Comparison of ENCODE assay signal across 11 cellular contexts in genomic region chr4:73998040-73999011, GRCh38. TPM values are rescaled to one million over a fixed set of nuclear protein-coding genes. Genes with fewer than 3 reads are reported as not detected.
A peak's percentile ranks its signal among the peaks of the same experiment; 100 is the strongest.
DNase-seq lines count a peak whose midpoint lies in the region; ATAC-seq, FAIRE-seq and TF ChIP-seq lines count a peak whose summit lies in the region.
"Had no signal": no experiment of that assay in that cellular context is flagged by ENCODE, and none has a peak within 500 bp of the region (broad histone marks: within the 10 kb centered on the region; RNA-seq: fewer than 3 reads in every experiment).

Gene CXCL5, minus strand, starts transcription at chr4:73998677. Its CDS starts 96 bp downstream, at chr4:73998581.

- ATAC-seq in pancreas (peak in 3 of 4 donors; percentile 75 to 93 (median 85)), GM18861 (IDR thresholded peaks at IDR 0.05; ENCODE audit: unreplicated experiment) (no peak)

- DNase-seq in EL = peak; percentile 59
- peak; percentile 61 for DNase-seq in right atrium auricular region (ENCODE audit: low spot score)
- DNase-seq in pancreas = peak; percentile 10 to 71 (median 30)
- no peak for DNase-seq in stimulated activated CD4-positive, alpha-beta T cell treated with anti-CD3 and anti-CD28 coated beads, Interleukin-1b, Interleukin-23, amount 100 ng/mL, for 48 hours
- no peak for DNase-seq in NCI-H1436 treated with DMSO at 0.1 percent for 48 hours (lab: John Stamatoyannopoulos, UW)
- no peak for DNase-seq in NCI-H1417 treated with DMSO at 0.1 percent for 48 hours (lab: John Stamatoyannopoulos, UW)
- DNase-seq: immature natural killer cell had no signal

- no peaks in the 10 kb centered on the region for H3K36me3 ChIP-seq in right atrium auricular region
- H3K36me3 ChIP-seq in pancreas = no peaks in the 10 kb centered on the region

- FAIRE-seq in pancreas (lab: Jason Lieb, UNC) = no peak
- FAIRE-seq: H54 had no signal

- H3K4me3 Mint-ChIP-seq in brain = peak within 1 kb of the TSS; percentile 69 to 84 (median 80)
- H3K4me3 Mint-ChIP-seq: immature natural killer cell had no signal

- peaks cover 0 to 4% (median 0%) of the 10 kb centered on the region in 5 experiments for H3K9me3 Mint-ChIP-seq in brain

- no peaks in the 10 kb centered on the region for H3K9me3 ChIP-seq in right atrium auricular region
- H3K9me3 ChIP-seq in pancreas = no peaks in the 10 kb centered on the region

- H3K4me1 Mint-ChIP-seq in brain = no peaks in the 10 kb centered on the region
- H3K4me1 Mint-ChIP-seq: immature natural killer cell had no signal

- H3K36me3 Mint-ChIP-seq in brain = no peaks in the 10 kb centered on the region
- H3K36me3 Mint-ChIP-seq: immature natural killer cell had no signal

- H3K27ac ChIP-seq in right atrium auricular region (no peak within 1 kb of the TSS), pancreas (no peak within 1 kb of the TSS)

- H3K4me1 ChIP-seq in right atrium auricular region (peaks cover 0 to 9% of the 10 kb centered on the region in 2 donors), pancreas (no peaks in the 10 kb centered on the region)

- peak within 1 kb of the TSS in 1 of 2 donors; percentile 25 for H3K4me3 ChIP-seq in right atrium auricular region
- peak within 1 kb of the TSS in 2 of 4 donors; percentile 7 to 16 for H3K4me3 ChIP-seq in pancreas

- H3K27ac Mint-ChIP-seq in brain = peak within 1 kb of the TSS in 1 of 5 experiments; percentile 51
- H3K27ac Mint-ChIP-seq: immature natural killer cell had no signal

- 16 to 20% methylated on average over 46 of the region's 46 CpGs for WGBS in pancreas, 2 donors

- H3K27me3 ChIP-seq in right atrium auricular region (no peaks in the 10 kb centered on the region), pancreas (no peaks in the 10 kb centered on the region)

- intact Hi-C loops in pancreas (cut with DNase I) = no loop called here

- peaks cover 30% of the 10 kb centered on the region for H3K27me3 Mint-ChIP-seq in brain

- no peak for TF ChIP-seq CTCF in brain (conservative IDR thresholded peaks at IDR 0.05)
- TF ChIP-seq CTCF in right atrium auricular region (IDR thresholded peaks at IDR 0.05) = peak in 1 of 2 donors; percentile 10
- no peak for TF ChIP-seq CTCF in pancreas (IDR thresholded peaks at IDR 0.05)

RNA-seq across cellular contexts. Expression of gene CXCL5, which starts in this region (rescaled TPM):
- polyA plus RNA-seq in brain (ENCODE audit: insufficient read depth, low read depth, low replicate concordance) (not detected), pancreas (under 1 TPM; 0.19 to 0.23 TPM)
- total RNA-seq in right atrium auricular region (not detected), pancreas (1 to 10 TPM in 2 of 6 donors, under 1 TPM in 4; 0.09 to 9.4 (median 0.38) TPM)
- total RNA-seq: activated CD8-positive, alpha-beta memory T cell treated with anti-CD3 and anti-CD28 coated beads for 36 hours had no signal

Comparison
In these comparisons a context has a peak if more than half of its experiments do, and no peak if none do; other contexts are left out.
1. Peak in DNase-seq in right atrium auricular region; RNA of the gene not detected or under 1 TPM.
2. DNase-seq: peak in EL (single experiment) and pancreas (6 of 6); none in stimulated activated CD4-positive, alpha-beta T cell treated with anti-CD3 and anti-CD28 coated beads, Interleukin-1b, Interleukin-23, amount 100 ng/mL, for 48 hours (single experiment), NCI-H1436 treated with DMSO at 0.1 percent for 48 hours (single experiment) and NCI-H1417 treated with DMSO at 0.1 percent for 48 hours (single experiment).